ENCODE assay signal across 1 cellular context in genomic region chr10:45199380-45199740, GRCh38.
TF ChIP-seq lines count a peak whose summit lies in the region.

No MANE protein-coding gene starts in this region.

TF ChIP-seq in K562, 482 proteins besides CTCF, POLR2A, EP300 and RAD21 (continued from another document):
- no peak for TF ChIP-seq KAT2B (IDR thresholded peaks at IDR 0.05; ENCODE audit: low read depth, low read length)
- no peak for TF ChIP-seq HMBOX1 (IDR thresholded peaks at IDR 0.05)
